Comparison of ENCODE assay signal across 37 cellular contexts in genomic region chr10:97969538-97969937, GRCh38.
"Had no signal": no experiment of that assay in that cellular context is flagged by ENCODE, and none has a peak within 500 bp of the region (broad histone marks: within the 10 kb centered on the region; RNA-seq: fewer than 3 reads in every experiment).

No MANE protein-coding gene starts in this region.

- H3K36me3 Mint-ChIP-seq: activated naive CD4-positive, alpha-beta T cell treated with anti-CD3 and anti-CD28 coated beads, Interleukin-2, amount 50 U/mL, for 72 hours; activated naive CD8-positive, alpha-beta T cell treated with anti-CD3 and anti-CD28 coated beads for 36 hours; WTC11 had no signal

- H3K27ac ChIP-seq: adrenal gland, body of pancreas, brain microvascular endothelial cell, breast epithelium, WERI-Rb-1 had no signal

- H3K4me3 Mint-ChIP-seq: activated CD4-positive, alpha-beta memory T cell treated with anti-CD3 and anti-CD28 coated beads, Interleukin-2, amount 10 ng/mL, durations not matched to agents 7 days and 5 days; activated CD4-positive, alpha-beta T cell treated with anti-CD3 and anti-CD28 coated beads for 36 hours; activated CD4-positive, alpha-beta T cell treated with anti-CD3 and anti-CD28 coated beads, Interleukin-2, amount 10 ng/mL, durations not matched to agents 7 days and 5 days; activated CD8-positive, alpha-beta T cell treated with anti-CD3 and anti-CD28 coated beads, Interleukin-2, amount 10 ng/mL, durations not matched to agents 7 days and 5 days; activated naive CD4-positive, alpha-beta T cell treated with anti-CD3 and anti-CD28 coated beads for 36 hours; activated naive CD8-positive, alpha-beta T cell treated with anti-CD3 and anti-CD28 coated beads for 36 hours; activated T-cell treated with anti-CD3 and anti-CD28 coated beads, Interleukin-2, amount 50 U/mL, for 4 hours; activated T-cell treated with anti-CD3 and anti-CD28 coated beads, Interleukin-2, amount 50 U/mL, for 72 hours; activated T-helper 1 cell treated with anti-CD3 and anti-CD28 coated beads, Interleukin-12 subunit alpha, Interleukin-12 subunit beta, Interleukin-2, Interleukin-4 antibody, amounts not matched to agents 30 ng/mL and 10 ng/mL and 1 ng/mL, durations not matched to agents 14 hours and 24 hours and 36 hours; activated T-helper 17 cell treated with anti-CD3 and anti-CD28 coated beads, Interleukin-2, amount 50 U/mL, for 72 hours; T-helper 1 cell treated with Interleukin-12 subunit alpha and Interleukin-12 subunit beta and Interleukin-4 antibody, amounts not matched to agents 30 μg/mL and 1 μg/mL, for 36 hours; T-helper 2 cell treated with Interferon-gamma antibody and Interleukin-4, amounts not matched to agents 5 μg/mL and 100 μg/mL, for 36 hours; WTC11 had no signal

- DNase-seq: activated CD4-positive, alpha-beta memory T cell treated with anti-CD3 and anti-CD28 coated beads, Interleukin-2, amount 10 ng/mL, durations not matched to agents 7 days and 5 days; activated CD4-positive, alpha-beta T cell treated with anti-CD3 and anti-CD28 coated beads for 1 hour; activated CD4-positive, alpha-beta T cell treated with anti-CD3 and anti-CD28 coated beads for 36 hours; activated CD4-positive, alpha-beta T cell treated with anti-CD3 and anti-CD28 coated beads for 48 hours; activated CD4-positive, alpha-beta T cell treated with anti-CD3 and anti-CD28 coated beads, Interleukin-2, amount 10 ng/mL, durations not matched to agents 7 days and 5 days; activated CD4-positive, alpha-beta T cell treated with anti-CD3 and anti-CD28 coated beads, Interleukin-2, amount 50 U/mL, for 48 hours; activated CD4-positive, CD25-positive, alpha-beta regulatory T cell; activated CD8-positive, alpha-beta memory T cell treated with anti-CD3 and anti-CD28 coated beads, Interleukin-2, amount 50 U/mL, for 4 hours; activated CD8-positive, alpha-beta T cell treated with anti-CD3 and anti-CD28 coated beads, Interleukin-2, amount 10 ng/mL, durations not matched to agents 7 days and 5 days; activated effector memory CD4-positive, alpha-beta T cell treated with anti-CD3 and anti-CD28 coated beads, Interleukin-2, amount 50 U/mL, for 16 hours; activated gamma-delta T cell treated with Interleukin-2 at 50 U/mL for 16 hours; activated naive CD4-positive, alpha-beta T cell; activated naive CD4-positive, alpha-beta T cell treated with anti-CD3 and anti-CD28 coated beads for 36 hours; activated naive CD4-positive, alpha-beta T cell treated with anti-CD3 and anti-CD28 coated beads, Interleukin-2, amount 50 U/mL, for 16 hours; activated naive CD8-positive, alpha-beta T cell treated with anti-CD3 and anti-CD28 coated beads for 36 hours; activated T-cell treated with anti-CD3 and anti-CD28 coated beads for 4 hours; activated T-cell treated with anti-CD3 and anti-CD28 coated beads, Interleukin-2, amount 50 U/mL, for 1 hour; activated T-cell treated with anti-CD3 and anti-CD28 coated beads, Interleukin-2, amount 50 U/mL, for 4 hours; activated T-cell treated with anti-CD3 and anti-CD28 coated beads, Interleukin-2, amount 50 U/mL, for 72 hours; adrenal gland; amniotic stem cell; aorta; body of pancreas; brain microvascular endothelial cell; central memory CD4-positive, alpha-beta T cell; T-helper 1 cell; T-helper 2 cell; T-helper 9 cell; WERI-Rb-1 had no signal

- H3K9me3 ChIP-seq: adrenal gland, body of pancreas, breast epithelium had no signal

- H3K4me1 ChIP-seq: adrenal gland, body of pancreas, breast epithelium had no signal

- H3K36me3 ChIP-seq: adrenal gland, brain microvascular endothelial cell, breast epithelium, WERI-Rb-1 had no signal

- H3K4me3 ChIP-seq: adrenal gland, body of pancreas, breast epithelium had no signal

- ATAC-seq: activated CD4-positive, alpha-beta T cell treated with anti-CD3 and anti-CD28 coated beads for 36 hours; activated CD4-positive, CD25-positive, alpha-beta regulatory T cell treated with anti-CD3 and anti-CD28 coated beads, Interleukin-2, amount 50 U/mL, for 24 hours; activated CD8-positive, alpha-beta T cell treated with anti-CD3 and anti-CD28 coated beads, Interleukin-2, amount 10 ng/mL, durations not matched to agents 7 days and 5 days; activated naive CD4-positive, alpha-beta T cell treated with anti-CD3 and anti-CD28 coated beads, Interleukin-2, amount 50 U/mL, for 72 hours; activated T-cell treated with anti-CD3 and anti-CD28 coated beads, Interleukin-2, amount 50 U/mL, for 4 hours; activated T-cell treated with anti-CD3 and anti-CD28 coated beads, Interleukin-2, amount 50 U/mL, for 72 hours; activated T-helper 17 cell treated with anti-CD3 and anti-CD28 coated beads, Interleukin-2, amount 50 U/mL, for 72 hours; body of pancreas; WTC11 had no signal

- H3K9me3 Mint-ChIP-seq: activated CD4-positive, alpha-beta memory T cell treated with anti-CD3 and anti-CD28 coated beads, Interleukin-2, amount 10 ng/mL, durations not matched to agents 7 days and 5 days; activated CD4-positive, alpha-beta T cell treated with anti-CD3 and anti-CD28 coated beads, Interleukin-2, amount 10 ng/mL, durations not matched to agents 7 days and 5 days; activated naive CD4-positive, alpha-beta T cell treated with anti-CD3 and anti-CD28 coated beads for 36 hours; activated naive CD4-positive, alpha-beta T cell treated with anti-CD3 and anti-CD28 coated beads, Interleukin-2, amount 50 U/mL, for 72 hours; activated naive CD8-positive, alpha-beta T cell treated with anti-CD3 and anti-CD28 coated beads for 36 hours; activated T-cell treated with anti-CD3 and anti-CD28 coated beads, Interleukin-2, amount 50 U/mL, for 4 hours; activated T-cell treated with anti-CD3 and anti-CD28 coated beads, Interleukin-2, amount 50 U/mL, for 72 hours; activated T-helper 1 cell treated with anti-CD3 and anti-CD28 coated beads, Interleukin-12 subunit alpha, Interleukin-12 subunit beta, Interleukin-2, Interleukin-4 antibody, amounts not matched to agents 30 ng/mL and 10 ng/mL and 1 ng/mL, durations not matched to agents 14 hours and 24 hours and 36 hours; activated T-helper 17 cell treated with anti-CD3 and anti-CD28 coated beads, Interleukin-2, amount 50 U/mL, for 72 hours; T-helper 1 cell treated with Interleukin-12 subunit alpha and Interleukin-12 subunit beta and Interleukin-4 antibody, amounts not matched to agents 30 μg/mL and 1 μg/mL, for 36 hours; T-helper 2 cell treated with Interferon-gamma antibody and Interleukin-4, amounts not matched to agents 5 μg/mL and 100 μg/mL, for 36 hours; WTC11 had no signal

- H3K27ac Mint-ChIP-seq: activated CD4-positive, alpha-beta memory T cell treated with anti-CD3 and anti-CD28 coated beads, Interleukin-2, amount 10 ng/mL, durations not matched to agents 7 days and 5 days; activated CD4-positive, alpha-beta T cell treated with anti-CD3 and anti-CD28 coated beads for 36 hours; activated CD4-positive, alpha-beta T cell treated with anti-CD3 and anti-CD28 coated beads, Interleukin-2, amount 10 ng/mL, durations not matched to agents 7 days and 5 days; activated CD8-positive, alpha-beta T cell treated with anti-CD3 and anti-CD28 coated beads, Interleukin-2, amount 10 ng/mL, durations not matched to agents 7 days and 5 days; activated naive CD4-positive, alpha-beta T cell treated with anti-CD3 and anti-CD28 coated beads for 36 hours; activated naive CD8-positive, alpha-beta T cell treated with anti-CD3 and anti-CD28 coated beads for 36 hours; activated T-cell treated with anti-CD3 and anti-CD28 coated beads, Interleukin-2, amount 50 U/mL, for 72 hours; activated T-helper 1 cell treated with anti-CD3 and anti-CD28 coated beads, Interleukin-12 subunit alpha, Interleukin-12 subunit beta, Interleukin-2, Interleukin-4 antibody, amounts not matched to agents 30 ng/mL and 10 ng/mL and 1 ng/mL, durations not matched to agents 14 hours and 24 hours and 36 hours; activated T-helper 17 cell treated with anti-CD3 and anti-CD28 coated beads, Interleukin-2, amount 50 U/mL, for 72 hours; T-helper 1 cell treated with Interleukin-12 subunit alpha and Interleukin-12 subunit beta and Interleukin-4 antibody, amounts not matched to agents 30 μg/mL and 1 μg/mL, for 36 hours; T-helper 2 cell treated with Interferon-gamma antibody and Interleukin-4, amounts not matched to agents 5 μg/mL and 100 μg/mL, for 36 hours; WTC11 had no signal

- H3K4me1 Mint-ChIP-seq: activated CD4-positive, alpha-beta memory T cell treated with anti-CD3 and anti-CD28 coated beads, Interleukin-2, amount 10 ng/mL, durations not matched to agents 7 days and 5 days; activated CD4-positive, alpha-beta T cell treated with anti-CD3 and anti-CD28 coated beads for 36 hours; activated CD4-positive, alpha-beta T cell treated with anti-CD3 and anti-CD28 coated beads, Interleukin-2, amount 10 ng/mL, durations not matched to agents 7 days and 5 days; activated naive CD8-positive, alpha-beta T cell treated with anti-CD3 and anti-CD28 coated beads for 36 hours; activated T-helper 17 cell treated with anti-CD3 and anti-CD28 coated beads, Interleukin-2, amount 50 U/mL, for 72 hours had no signal
